In genomic region chr5:33322632-33323031, GRCh38 we compare ENCODE assay signal across 15 cellular contexts.
"Had no signal": no experiment of that assay in that cellular context is flagged by ENCODE, and none has a peak within 500 bp of the region (broad histone marks: within the 10 kb centered on the region; RNA-seq: fewer than 3 reads in every experiment).

No MANE protein-coding gene starts in this region.

- H3K4me3 ChIP-seq: spleen had no signal

- H3K27ac ChIP-seq: brain microvascular endothelial cell, spleen had no signal

- H3K36me3 ChIP-seq: brain microvascular endothelial cell, spleen had no signal

- H3K9me3 ChIP-seq: spleen had no signal

- H3K4me1 ChIP-seq: spleen had no signal

- DNase-seq: activated CD4-positive, alpha-beta T cell treated with anti-CD3 and anti-CD28 coated beads, Interleukin-2, amount 10 ng/mL, durations not matched to agents 7 days and 5 days; activated CD8-positive, alpha-beta memory T cell treated with anti-CD3 and anti-CD28 coated beads, Interleukin-2, amount 50 U/mL, for 48 hours; activated gamma-delta T cell; activated T-cell treated with anti-CD3 and anti-CD28 coated beads, Interleukin-2, amount 50 U/mL, for 72 hours; amygdala; brain microvascular endothelial cell; cortex of kidney; effector CD4-positive, alpha-beta T cell; hypothalamus; nucleus accumbens; right cardiac atrium; spleen; stimulated activated naive CD8-positive, alpha-beta T cell treated with anti-CD3 and anti-CD28 coated beads, Interleukin-15, amount 100 ng/mL, for 72 hours; T-cell; T-helper 9 cell had no signal

- H3K27me3 ChIP-seq: brain microvascular endothelial cell, spleen had no signal

- ATAC-seq: activated T-cell treated with anti-CD3 and anti-CD28 coated beads, Interleukin-2, amount 50 U/mL, for 72 hours; stimulated activated naive CD8-positive, alpha-beta T cell treated with anti-CD3 and anti-CD28 coated beads, Interleukin-15, amount 100 ng/mL, for 72 hours; T-cell had no signal
